ENCODE assay signal across 8 cellular contexts in genomic region chr13:32587774-32588165, GRCh38. TPM values are rescaled to one million over a fixed set of nuclear protein-coding genes. Genes with fewer than 3 reads are reported as not detected.
DNase-seq lines count a peak whose midpoint lies in the region; TF ChIP-seq lines count a peak whose summit lies in the region.

No MANE protein-coding gene starts in this region.

- H3K27me3 ChIP-seq in MG63 (no peaks in the 10 kb centered on the region), ascending aorta (no peaks in the 10 kb centered on the region)

- intact Hi-C loops in ascending aorta (cut with DNase I) = loop anchor here (1.0 to 10.0 kb wide), 7 partner anchors 49 to 1135 kb away; partner anchors contain the start of genes N4BP2L1 and N4BP2L2

- H3K4me3 ChIP-seq in MG63 = peak overlapping the region; percentile 79
- H3K4me3 ChIP-seq in ascending aorta = peak overlapping the region; percentile 88 to 96

- no peak for TF ChIP-seq CTCF in ascending aorta (IDR thresholded peaks at IDR 0.05)

- in situ Hi-C loops in G401 (cut with HindIII; ENCODE audit: low sequenced_read_pairs) = no loop called here

- DNase-seq in G401 (ENCODE audit: low spot score) (peak; percentile 27), MG63 (no peak), ascending aorta (ENCODE audit: low spot score in 2 of 2) (no peak), kidney glomerular epithelial cell (lab: John Stamatoyannopoulos, UW) (peak; percentile 46), cerebellum (ENCODE audit: low spot score) (no peak), middle frontal gyrus (ENCODE audit: extremely low spot score, low spot score) (no peak), OCI-M2 (lab: John Stamatoyannopoulos, UW; ENCODE audit: unreplicated experiment) (no peak)

- no peaks in the 10 kb centered on the region for H3K36me3 ChIP-seq in MG63
- no peaks in the 10 kb centered on the region for H3K36me3 ChIP-seq in ascending aorta

- peaks cover 0 to 18% of the 10 kb centered on the region in 2 donors for H3K4me1 ChIP-seq in ascending aorta

- H3K9me3 ChIP-seq in MG63 (no peaks in the 10 kb centered on the region), ascending aorta (no peaks in the 10 kb centered on the region)

- H3K27ac ChIP-seq in ascending aorta (peak overlapping the region; percentile 86 to 98), temporal lobe (ENCODE audit: low read depth, low read length) (peak overlapping the region; percentile 78)

RNA-seq across cellular contexts. Expression of gene PDS5B, which starts 1.5 kb away (rescaled TPM):
- 12.6 and 15.1 TPM in 2 replicates for total RNA-seq in G401 (2014; rRNA removed; shearing (Covaris generic))
- 9.4 and 18.8 TPM in 2 replicates for total RNA-seq in MG63 (2014; rRNA removed; shearing (Covaris generic); ENCODE audit: low replicate concordance)
- total RNA-seq in ascending aorta = 31.0 TPM
- 96.9 TPM for total RNA-seq in temporal lobe
- total RNA-seq in cerebellum = 125 TPM

RNA-seq across cellular contexts. Expression of gene N4BP2L2, which starts 49.2 kb away (rescaled TPM):
- total RNA-seq in G401 (2014; rRNA removed; shearing (Covaris generic)) = 54.3 and 72.8 TPM in 2 replicates
- 50.9 and 54.1 TPM in 2 replicates for total RNA-seq in MG63 (2014; rRNA removed; shearing (Covaris generic); ENCODE audit: low replicate concordance)
- total RNA-seq in ascending aorta (137 TPM), temporal lobe (132 TPM), cerebellum (172 TPM)

Comparison
In these comparisons a context has a peak if more than half of its experiments do, and no peak if none do; other contexts are left out.
1. DNase-seq: peak in G401 (single experiment) and kidney glomerular epithelial cell (single experiment); none in MG63 (single experiment), ascending aorta (0 of 2), cerebellum (single experiment), middle frontal gyrus (single experiment) and OCI-M2 (single experiment).